ENCODE assay signal across 8 cellular contexts in the genomic region with DNA sequence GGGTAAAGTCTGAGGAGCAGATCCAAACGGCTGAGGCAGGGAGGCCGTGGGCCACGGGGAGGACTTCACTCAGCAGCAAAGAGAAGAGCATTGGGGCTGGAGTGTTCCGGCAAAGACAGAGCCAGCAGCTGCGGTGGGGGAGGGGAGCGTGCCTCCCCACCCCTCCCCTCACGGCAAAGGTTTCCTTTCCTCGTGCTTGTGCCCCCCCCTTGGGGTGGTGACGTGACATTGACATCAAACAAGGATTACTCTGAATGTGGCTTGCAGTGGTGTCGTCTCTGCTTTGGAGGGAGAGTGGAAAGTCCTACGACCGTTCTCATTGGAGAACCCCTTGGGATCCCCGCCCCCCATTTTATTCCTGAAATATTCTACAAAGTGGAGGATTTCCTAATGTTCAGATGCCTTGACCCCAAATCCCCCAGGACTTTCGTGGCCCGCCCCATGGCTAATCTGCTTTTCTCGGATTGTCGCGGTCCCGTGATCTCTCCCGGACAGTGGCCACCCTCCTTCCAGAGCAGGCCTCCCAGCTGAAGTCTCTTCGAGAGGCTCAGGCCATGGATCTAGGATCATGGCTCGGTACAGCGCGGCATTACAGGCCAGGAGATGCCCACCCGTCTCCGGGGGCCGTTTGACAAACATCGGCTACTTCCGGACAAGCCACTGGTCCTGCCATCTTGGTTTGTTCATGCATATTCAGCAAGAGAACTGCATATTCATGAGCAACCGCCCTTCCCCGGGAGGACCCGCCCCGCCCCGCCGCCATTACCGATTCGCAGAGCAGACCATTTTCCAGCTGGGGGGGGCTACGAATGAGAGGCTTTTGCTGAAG. TPM values are rescaled to one million over a fixed set of nuclear protein-coding genes. Genes with fewer than 3 reads are reported as not detected.
DNase-seq lines count a peak whose midpoint lies in the region; ATAC-seq and TF ChIP-seq lines count a peak whose summit lies in the region.

No MANE protein-coding gene starts in this region.

- 0 out of 4 replicates have a peak, but pooled peaks of 1 of the 2 experiments have one; percentile 22 for TF ChIP-seq EP300 in SK-N-SH (IDR thresholded peaks at IDR 0.05; ENCODE audit: borderline replicate concordance in 1 of 2, low read depth in 1 of 2, low read length in 1 of 2)

- WGBS in SK-N-SH (ENCODE audit: low lambda C conversion rate): 3% methylated on average over 30 of the region's 38 CpGs

- peak overlapping the region; percentile 100 for H3K9ac ChIP-seq in SK-N-SH

- peak; percentile 33 for ATAC-seq in HG02610 (IDR thresholded peaks at IDR 0.05; ENCODE audit: unreplicated experiment)
- ATAC-seq in activated naive CD4-positive, alpha-beta T cell treated with anti-CD3 and anti-CD28 coated beads, Interleukin-2, amount 50 U/mL, for 72 hours: peak; percentile 61 to 62

- peak overlapping the region; percentile 97 to 100 for H3K27ac Mint-ChIP-seq in activated naive CD4-positive, alpha-beta T cell treated with anti-CD3 and anti-CD28 coated beads, Interleukin-2, amount 50 U/mL, for 72 hours

- peak overlapping the region; percentile 95 for H3K4me2 ChIP-seq in SK-N-SH

- no peaks in the 10 kb centered on the region for H3K9me3 ChIP-seq in SK-N-SH

- TF ChIP-seq RAD21 in SK-N-SH (IDR thresholded peaks at IDR 0.05; ENCODE audit: low read length): peak; percentile 19; the same call in 1 of the 2 replicates

- peaks cover 18 to 35% of the 10 kb centered on the region in 2 donors for H3K36me3 Mint-ChIP-seq in activated naive CD4-positive, alpha-beta T cell treated with anti-CD3 and anti-CD28 coated beads, Interleukin-2, amount 50 U/mL, for 72 hours

- peak overlapping the region; percentile 99 for H3K27ac ChIP-seq in SK-N-SH (ENCODE audit: low read depth in 2 of 2, low read length in 1 of 2)

- H3K4me1 ChIP-seq in SK-N-SH (ENCODE audit: control insufficient read depth in 1 of 2, insufficient read depth in 2 of 2, low read depth in 1 of 2, low read length in 1 of 2): peaks cover 24 to 36% of the 10 kb centered on the region in 2 experiments

- H3K4me3 ChIP-seq in SK-N-SH (ENCODE audit: low read depth in 2 of 2, low read length in 1 of 2): peak overlapping the region; percentile 85 to 100

- H3K36me3 ChIP-seq in SK-N-SH (replicated peaks in 1 of 2; ENCODE audit: control insufficient read depth in 1 of 2, insufficient read depth in 2 of 2, low read length in 1 of 2): peaks cover 0 to 3% of the 10 kb centered on the region in 2 experiments

- peak; percentile 86 for DNase-seq in GDM1 (lab: John Stamatoyannopoulos, UW)
- DNase-seq in NCI-H1092 treated with DMSO at 0.1 percent for 48 hours (lab: John Stamatoyannopoulos, UW): peak; percentile 97
- DNase-seq in SK-N-SH: peak; percentile 88
- peak; percentile 86 to 89 for DNase-seq in activated naive CD4-positive, alpha-beta T cell treated with anti-CD3 and anti-CD28 coated beads, Interleukin-2, amount 50 U/mL, for 72 hours (ENCODE audit: low spot score in 2 of 2)
- peak; percentile 73 for DNase-seq in glomerular endothelial cell (ENCODE audit: extremely low read depth, low read depth, low spot score)
- DNase-seq in nucleus accumbens (lab: John Stamatoyannopoulos, UW): peak; percentile 36 to 100 (median 97)
- DNase-seq in superior temporal gyrus (ENCODE audit: extremely low spot score): peak; percentile 92

- no peaks in the 10 kb centered on the region for H3K9me2 ChIP-seq in SK-N-SH

- H3K79me2 ChIP-seq in SK-N-SH (ENCODE audit: insufficient read depth): peaks cover 80% of the 10 kb centered on the region

- POLR2A ChIA-PET in SK-N-SH (lab: Yijun Ruan, JAX): interaction anchor here (0.6 to 2.3 kb wide), 10 partner anchors 7 to 228 kb away, joined by 3 to 19 read pairs (median 4); a partner anchor contains a TSS

- peak overlapping the region; percentile 92 for H2AFZ ChIP-seq in SK-N-SH (ENCODE audit: low read depth)

- peaks cover 40% of the 10 kb centered on the region for H4K20me1 ChIP-seq in SK-N-SH (ENCODE audit: insufficient read depth)

- CTCF ChIA-PET in SK-N-SH (lab: Yijun Ruan, JAX): interaction anchor here (0.8 to 4.4 kb wide), 4 partner anchors 46 to 306 kb away, joined by 3 to 22 read pairs (median 6); a partner anchor contains a TSS

- no peak for TF ChIP-seq CTCF in SK-N-SH (IDR thresholded peaks at IDR 0.05)

- peaks cover 11% of the 10 kb centered on the region for H3F3A ChIP-seq in SK-N-SH (replicated peaks; ENCODE audit: insufficient read depth)

- no peaks in the 10 kb centered on the region for H3K9me3 Mint-ChIP-seq in activated naive CD4-positive, alpha-beta T cell treated with anti-CD3 and anti-CD28 coated beads, Interleukin-2, amount 50 U/mL, for 72 hours

- no peaks in the 10 kb centered on the region for H3K27me3 ChIP-seq in SK-N-SH (ENCODE audit: insufficient read depth)

TF ChIP-seq in SK-N-SH, 30 proteins besides CTCF, POLR2A, EP300 and RAD21 (continues in another document):
- TF ChIP-seq MXI1 (IDR thresholded peaks at IDR 0.05; ENCODE audit: low read depth, low read length) (peak; percentile 65; the same call in 1 of the 2 replicates), FOXM1 (IDR thresholded peaks at IDR 0.05; ENCODE audit: low read depth) (no peak), RFX5 (IDR thresholded peaks at IDR 0.05; ENCODE audit: low read length) (no peak), CHD2 (IDR thresholded peaks at IDR 0.05; ENCODE audit: low read length, partially characterized antibody) (peak; percentile 89), YY1 (IDR thresholded peaks at IDR 0.05; ENCODE audit: low read depth) (peak; percentile 85)
- TF ChIP-seq, protein P1, sequence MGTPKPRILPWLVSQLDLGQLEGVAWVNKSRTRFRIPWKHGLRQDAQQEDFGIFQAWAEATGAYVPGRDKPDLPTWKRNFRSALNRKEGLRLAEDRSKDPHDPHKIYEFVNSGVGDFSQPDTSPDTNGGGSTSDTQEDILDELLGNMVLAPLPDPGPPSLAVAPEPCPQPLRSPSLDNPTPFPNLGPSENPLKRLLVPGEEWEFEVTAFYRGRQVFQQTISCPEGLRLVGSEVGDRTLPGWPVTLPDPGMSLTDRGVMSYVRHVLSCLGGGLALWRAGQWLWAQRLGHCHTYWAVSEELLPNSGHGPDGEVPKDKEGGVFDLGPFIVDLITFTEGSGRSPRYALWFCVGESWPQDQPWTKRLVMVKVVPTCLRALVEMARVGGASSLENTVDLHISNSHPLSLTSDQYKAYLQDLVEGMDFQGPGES (IDR thresholded peaks at IDR 0.05; ENCODE audit: low read depth, low read length): no peak
- TF ChIP-seq, protein P2, sequence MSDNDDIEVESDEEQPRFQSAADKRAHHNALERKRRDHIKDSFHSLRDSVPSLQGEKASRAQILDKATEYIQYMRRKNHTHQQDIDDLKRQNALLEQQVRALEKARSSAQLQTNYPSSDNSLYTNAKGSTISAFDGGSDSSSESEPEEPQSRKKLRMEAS (IDR thresholded peaks at IDR 0.05; ENCODE audit: low read depth): peak; percentile 59; the same call in 1 of the 2 replicates
- TF ChIP-seq, protein P3, sequence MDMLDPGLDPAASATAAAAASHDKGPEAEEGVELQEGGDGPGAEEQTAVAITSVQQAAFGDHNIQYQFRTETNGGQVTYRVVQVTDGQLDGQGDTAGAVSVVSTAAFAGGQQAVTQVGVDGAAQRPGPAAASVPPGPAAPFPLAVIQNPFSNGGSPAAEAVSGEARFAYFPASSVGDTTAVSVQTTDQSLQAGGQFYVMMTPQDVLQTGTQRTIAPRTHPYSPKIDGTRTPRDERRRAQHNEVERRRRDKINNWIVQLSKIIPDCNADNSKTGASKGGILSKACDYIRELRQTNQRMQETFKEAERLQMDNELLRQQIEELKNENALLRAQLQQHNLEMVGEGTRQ (IDR thresholded peaks at IDR 0.05; ENCODE audit: borderline replicate concordance, low read depth, low read length): no peak

RNA-seq across cellular contexts. Expression of a gene that starts 0.7 kb away (rescaled TPM):
- polyA plus RNA-seq in SK-N-SH (2012; rRNA removed): 19.0 and 37.3 TPM in 2 replicates
- 16.7 and 21.1 TPM in 2 replicates for polyA plus RNA-seq in SK-N-SH (2012; cell fraction: cytosol; rRNA removed)
- polyA plus RNA-seq in SK-N-SH (2012; cell fraction: nucleus; rRNA removed): 90.5 and 92.5 TPM in 2 replicates
- 100 to 1,000 TPM; 280 to 333 TPM for total RNA-seq in activated naive CD4-positive, alpha-beta T cell treated with anti-CD3 and anti-CD28 coated beads, Interleukin-2, amount 50 U/mL, for 72 hours
- total RNA-seq in glomerular endothelial cell: 81.5 and 124 TPM in 2 replicates

RNA-seq across cellular contexts. Expression of a gene that starts 2.2 kb away (rescaled TPM):
- not detected in 2 replicates for polyA plus RNA-seq in SK-N-SH (2012; rRNA removed)
- 0.03 TPM in 1 of 2 replicates, not detected in the other for polyA plus RNA-seq in SK-N-SH (2012; cell fraction: cytosol; rRNA removed)
- polyA plus RNA-seq in SK-N-SH (2012; cell fraction: nucleus; rRNA removed): not detected in 2 replicates
- not detected for total RNA-seq in activated naive CD4-positive, alpha-beta T cell treated with anti-CD3 and anti-CD28 coated beads, Interleukin-2, amount 50 U/mL, for 72 hours
- total RNA-seq in glomerular endothelial cell: not detected in 2 replicates

RNA-seq across cellular contexts. Expression of a gene that starts 4.0 kb away (rescaled TPM):
- polyA plus RNA-seq in SK-N-SH (2012; rRNA removed): 11.4 and 12.8 TPM in 2 replicates
- 9.2 and 12.2 TPM in 2 replicates for polyA plus RNA-seq in SK-N-SH (2012; cell fraction: cytosol; rRNA removed)
- polyA plus RNA-seq in SK-N-SH (2012; cell fraction: nucleus; rRNA removed): 22.1 and 27.1 TPM in 2 replicates
- total RNA-seq in activated naive CD4-positive, alpha-beta T cell treated with anti-CD3 and anti-CD28 coated beads, Interleukin-2, amount 50 U/mL, for 72 hours: 10 to 100 TPM; 21.8 to 26.5 TPM
- total RNA-seq in glomerular endothelial cell: 41.8 and 43.9 TPM in 2 replicates

RNA-seq across cellular contexts. Expression of a gene that starts 38.6 kb away (rescaled TPM):
- polyA plus RNA-seq in SK-N-SH (2012; rRNA removed): 26.8 and 29.7 TPM in 2 replicates
- polyA plus RNA-seq in SK-N-SH (2012; cell fraction: cytosol; rRNA removed): 26.0 and 28.7 TPM in 2 replicates
- 5.3 and 6.9 TPM in 2 replicates for polyA plus RNA-seq in SK-N-SH (2012; cell fraction: nucleus; rRNA removed)
- total RNA-seq in activated naive CD4-positive, alpha-beta T cell treated with anti-CD3 and anti-CD28 coated beads, Interleukin-2, amount 50 U/mL, for 72 hours: 10 to 100 TPM; 12.1 to 17.6 TPM
- 5.7 and 9.6 TPM in 2 replicates for total RNA-seq in glomerular endothelial cell

RNA-seq across cellular contexts. Expression of a gene that starts 44.1 kb away (rescaled TPM):
- 1.9 and 2.5 TPM in 2 replicates for polyA plus RNA-seq in SK-N-SH (2012; rRNA removed)
- 1.5 and 1.8 TPM in 2 replicates for polyA plus RNA-seq in SK-N-SH (2012; cell fraction: cytosol; rRNA removed)
- 7.9 and 11.0 TPM in 2 replicates for polyA plus RNA-seq in SK-N-SH (2012; cell fraction: nucleus; rRNA removed)
- 10 to 100 TPM in 1 of 2 donors, 1 to 10 TPM in 1; 2.6 to 35.5 TPM for total RNA-seq in activated naive CD4-positive, alpha-beta T cell treated with anti-CD3 and anti-CD28 coated beads, Interleukin-2, amount 50 U/mL, for 72 hours
- total RNA-seq in glomerular endothelial cell: 0.44 and 0.88 TPM in 2 replicates

Comparison
In these comparisons a context has a peak if more than half of its experiments do, and no peak if none do; other contexts are left out.
1. Peak in every context shown above with its lines: DNase-seq, ATAC-seq, H3K4me3 ChIP-seq and H3K27ac ChIP-seq.